Comparison of ENCODE assay signal across 1 cellular context in genomic region chr1:203660069-203660468, GRCh38.
TF ChIP-seq lines count a peak whose summit lies in the region.

No MANE protein-coding gene starts in this region.

TF ChIP-seq in IMR-90, 13 proteins besides CTCF, POLR2A, EP300 and RAD21 (continued from another document):
- TF ChIP-seq SMC3 (IDR thresholded peaks at IDR 0.05; ENCODE audit: low read depth, low read length) (no peak), FOS (IDR thresholded peaks at IDR 0.05; ENCODE audit: low read depth, low read length) (no peak), MAZ (IDR thresholded peaks at IDR 0.05; ENCODE audit: borderline replicate concordance, low read depth, low read length) (no peak), MAFK (IDR thresholded peaks at IDR 0.05; ENCODE audit: low read depth, low read length) (no peak), USF2 (IDR thresholded peaks at IDR 0.05; ENCODE audit: low read depth, low read length) (no peak)
